ENCODE assay signal across 7 cellular contexts in the genomic region with DNA sequence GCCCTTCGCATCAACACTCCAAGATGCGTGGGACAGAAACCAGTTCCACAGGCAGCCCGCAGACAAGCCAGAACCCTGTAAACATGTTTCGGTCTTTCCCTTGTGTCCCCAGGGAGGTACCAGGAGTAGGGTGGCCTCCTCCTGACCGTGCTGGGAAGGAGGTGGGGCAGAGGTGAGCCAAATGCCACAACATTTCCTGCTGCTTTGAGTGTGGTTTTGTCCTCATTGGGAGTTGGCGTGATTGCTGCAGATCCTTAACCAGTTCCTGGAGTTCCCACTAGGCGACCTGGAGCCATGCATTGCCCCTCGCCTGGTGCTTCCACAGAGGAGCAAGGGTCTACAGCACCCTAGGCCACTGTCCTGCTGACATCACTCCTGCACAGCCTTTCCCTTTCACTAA. TPM values are rescaled to one million over a fixed set of nuclear protein-coding genes. Genes with fewer than 3 reads are reported as not detected.
"Had no signal": no experiment of that assay in that cellular context is flagged by ENCODE, and none has a peak within 500 bp of the region (broad histone marks: within the 10 kb centered on the region; RNA-seq: fewer than 3 reads in every experiment).

No MANE protein-coding gene starts in this region.

RNA-seq across cellular contexts. Expression of gene LCN2, which starts 13.7 kb away (rescaled TPM):
- total RNA-seq: activated B cell treated with CpG ODN at 0.5 μM for 24 hours; activated CD4-positive, alpha-beta T cell treated with anti-CD3 and anti-CD28 coated beads, Interleukin-2, amount 10 ng/mL, durations not matched to agents 24 days and 14 days; activated CD8-positive, alpha-beta memory T cell treated with anti-CD3 and anti-CD28 coated beads, Interleukin-2, amount 10 ng/mL, durations not matched to agents 7 days and 5 days; activated naive CD4-positive, alpha-beta T cell treated with anti-CD3 and anti-CD28 coated beads, Interleukin-2, amount 50 U/mL, for 72 hours; activated T-helper 1 cell treated with anti-CD3 and anti-CD28 coated beads, Interleukin-12 subunit alpha, Interleukin-12 subunit beta, Interleukin-2, Interleukin-4 antibody, amounts not matched to agents 30 ng/mL and 10 ng/mL and 1 ng/mL, durations not matched to agents 14 hours and 24 hours and 36 hours; ascending aorta; SK-MEL-5 had no signal
